In the genomic region with DNA sequence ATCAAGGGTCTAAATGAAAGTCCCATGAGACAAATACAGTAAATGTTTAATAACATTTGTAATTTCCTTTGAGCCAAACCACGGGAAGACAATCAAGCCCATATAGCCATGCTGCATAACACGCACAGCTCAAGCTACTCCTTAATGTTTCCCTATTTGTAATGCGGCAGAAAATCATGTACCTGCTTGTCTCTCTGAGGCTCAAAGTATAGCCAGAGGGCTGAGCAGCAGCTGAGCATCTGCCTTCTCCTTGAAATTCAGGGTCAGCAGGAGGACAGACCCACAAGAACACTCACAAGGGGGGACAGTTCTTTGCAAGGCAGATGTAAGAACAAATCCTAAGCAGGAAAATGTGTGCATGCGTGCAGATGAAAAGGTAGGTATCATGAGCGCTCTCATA, we compare ENCODE assay signal across 19 cellular contexts. TPM values are rescaled to one million over a fixed set of nuclear protein-coding genes. Genes with fewer than 3 reads are reported as not detected.
DNase-seq lines count a peak whose midpoint lies in the region; ATAC-seq, FAIRE-seq and TF ChIP-seq lines count a peak whose summit lies in the region.
"Had no signal": no experiment of that assay in that cellular context is flagged by ENCODE, and none has a peak within 500 bp of the region (broad histone marks: within the 10 kb centered on the region; RNA-seq: fewer than 3 reads in every experiment).

No MANE protein-coding gene starts in this region.

- 77 to 80% methylated on average over 5 of the region's 5 CpGs for WGBS in aorta, 2 donors
- WGBS in mesendoderm (ENCODE audit: extremely low coverage, insufficient coverage, low lambda C conversion rate): no CpG with 5 or more reads among the region's 5 CpGs

- H3K23ac ChIP-seq in mesendoderm (ENCODE audit: low read length): no peak overlapping the region

- no peaks in the 10 kb centered on the region for H4K20me1 ChIP-seq in PC-3 (ENCODE audit: low read length)

- no peak overlapping the region for H3K9ac ChIP-seq in PC-3 (ENCODE audit: low read length)
- no peak overlapping the region for H3K9ac ChIP-seq in mesendoderm (ENCODE audit: low read length)

- H3K79me2 ChIP-seq in PC-3 (ENCODE audit: low read length) (no peaks in the 10 kb centered on the region), mesendoderm (ENCODE audit: control insufficient read depth, insufficient read depth, low read length) (no peaks in the 10 kb centered on the region)

- H3K36me3 ChIP-seq in bronchial epithelial cell (ENCODE audit: control insufficient read depth, insufficient read depth, low read length) (no peaks in the 10 kb centered on the region), PC-3 (ENCODE audit: low read depth, low read length) (no peaks in the 10 kb centered on the region), aorta (ENCODE audit: control insufficient read depth in 1 of 2, insufficient read depth in 2 of 2, low read length in 1 of 2) (no peaks in the 10 kb centered on the region), mesendoderm (ENCODE audit: control insufficient read depth, insufficient read depth, low read length) (no peaks in the 10 kb centered on the region)

- no peak overlapping the region for H2AFZ ChIP-seq in PC-3 (ENCODE audit: low read length)

- POLR2A ChIA-PET in PC-3 (lab: Charles Lee; ENCODE audit: unreplicated experiment): no interaction called here

- H2BK15ac ChIP-seq in mesendoderm (replicated peaks; ENCODE audit: low read depth): no peak overlapping the region

- H3K4me3 Mint-ChIP-seq in mesothelial cell of epicardium: no peak overlapping the region
- H3K4me3 Mint-ChIP-seq: B cell, CD14-positive monocyte had no signal

- H3K4me3 ChIP-seq in bronchial epithelial cell (ENCODE audit: low read depth, low read length): no peak overlapping the region
- H3K4me3 ChIP-seq in PC-3 (ENCODE audit: low read length): no peak overlapping the region
- no peak overlapping the region for H3K4me3 ChIP-seq in aorta (ENCODE audit: low read length in 2 of 2)
- H3K4me3 ChIP-seq in mesendoderm (ENCODE audit: low read length): no peak overlapping the region
- H3K4me3 ChIP-seq: A549 had no signal

- H3F3A ChIP-seq in PC-3 (ENCODE audit: low read length, unreplicated experiment): no peaks in the 10 kb centered on the region

- no peaks in the 10 kb centered on the region for H3K79me1 ChIP-seq in mesendoderm (ENCODE audit: low read length)

- no peak overlapping the region for H4K5ac ChIP-seq in mesendoderm (ENCODE audit: low read length)

- no peaks in the 10 kb centered on the region for H3K9me3 ChIP-seq in PC-3 (ENCODE audit: low read length)
- no peaks in the 10 kb centered on the region for H3K9me3 ChIP-seq in aorta (ENCODE audit: control insufficient read depth, low read length)
- H3K9me3 ChIP-seq: A549 had no signal

- H3K9me3 Mint-ChIP-seq in mesothelial cell of epicardium: no peaks in the 10 kb centered on the region

- DNase-seq in DMS 273 treated with DMSO at 0.1 percent for 48 hours (lab: John Stamatoyannopoulos, UW) (peak; percentile 19), NCI-H524 (lab: John Stamatoyannopoulos, UW) (peak; percentile 87 to 96), bronchial epithelial cell (ENCODE audit: low read depth) (peak; percentile 76), mesothelial cell of epicardium (ENCODE audit: low spot score in 2 of 2, unreplicated experiment in 2 of 2) (no peak), PC-3 (no peak), aorta (no peak), mesendoderm (no peak)
- DNase-seq: EL, Kasumi-1, MM.1S, NCI-H1048, NCI-H1417 treated with DMSO at 0.1 percent for 48 hours, NCI-H1930, NCI-H345, NCI-H526 treated with DMSO at 0.1 percent for 48 hours had no signal

- H2BK120ac ChIP-seq in mesendoderm (ENCODE audit: low read depth, low read length): no peak overlapping the region

- CTCF ChIA-PET in PC-3 (lab: Charles Lee): no interaction called here

- H3K27me3 ChIP-seq in bronchial epithelial cell (ENCODE audit: control insufficient read depth, insufficient read depth, low read length): no peaks in the 10 kb centered on the region
- H3K27me3 ChIP-seq in PC-3 (ENCODE audit: low read length): no peaks in the 10 kb centered on the region
- H3K27me3 ChIP-seq in aorta (ENCODE audit: control insufficient read depth in 1 of 2, insufficient read depth in 2 of 2, low read length in 1 of 2): no peaks in the 10 kb centered on the region
- H3K27me3 ChIP-seq in mesendoderm (ENCODE audit: insufficient read depth, low read length, poor library complexity): no peaks in the 10 kb centered on the region

- H3K36me3 Mint-ChIP-seq in mesothelial cell of epicardium: no peaks in the 10 kb centered on the region
- H3K36me3 Mint-ChIP-seq: CD14-positive monocyte had no signal

- H3K27ac Mint-ChIP-seq in mesothelial cell of epicardium: peak overlapping the region; percentile 35
- H3K27ac Mint-ChIP-seq: B cell, CD14-positive monocyte had no signal

- BruUV-seq in PC-3 (replicated peaks; lab: Mats Ljungman, UMichigan): no TSS peak

- no peaks in the 10 kb centered on the region for H3K27me3 Mint-ChIP-seq in mesothelial cell of epicardium (ENCODE audit: low read depth)
- H3K27me3 Mint-ChIP-seq: B cell had no signal

- no peak overlapping the region for H4K8ac ChIP-seq in mesendoderm (ENCODE audit: low read depth, low read length)

- ATAC-seq in PC-3: no peak
- no peak for ATAC-seq in aorta (ENCODE audit: low FRiP score)
- ATAC-seq: A549, SK-N-SH treated with all-trans-retinoic acid at 6 μM for 48 hours had no signal

- no peaks in the 10 kb centered on the region for H3K9me2 ChIP-seq in PC-3 (replicated peaks; ENCODE audit: low read length)

- TF ChIP-seq CTCF in bronchial epithelial cell (IDR thresholded peaks at IDR 0.05; ENCODE audit: insufficient read depth, low read length, severe bottlenecking) (no peak), mesothelial cell of epicardium (IDR thresholded peaks at IDR 0.05; ENCODE audit: unreplicated experiment) (no peak), PC-3 (conservative IDR thresholded peaks at IDR 0.05; ENCODE audit: low read depth, low read length) (no peak)

- no peak overlapping the region for H2BK5ac ChIP-seq in mesendoderm (ENCODE audit: low read length)

- H3K4ac ChIP-seq in mesendoderm (ENCODE audit: low read depth, low read length): no peak overlapping the region

- H3K56ac ChIP-seq in mesendoderm (ENCODE audit: low read length): no peak overlapping the region

- H3K4me2 ChIP-seq in PC-3 (ENCODE audit: low read length) (no peak overlapping the region), mesendoderm (ENCODE audit: low read length) (no peak overlapping the region)
- H3K4me2 ChIP-seq: A549 had no signal

- no peaks in the 10 kb centered on the region for H3K4me1 ChIP-seq in PC-3 (ENCODE audit: insufficient read depth, low read length)
- H3K4me1 ChIP-seq in aorta (ENCODE audit: control insufficient read depth in 1 of 2, insufficient read depth in 2 of 2, low read length in 2 of 2): no peaks in the 10 kb centered on the region
- no peaks in the 10 kb centered on the region for H3K4me1 ChIP-seq in mesendoderm (ENCODE audit: control insufficient read depth, low read depth, low read length)
- H3K4me1 ChIP-seq: A549 had no signal

- no peak overlapping the region for H2AK5ac ChIP-seq in mesendoderm (ENCODE audit: low read length)

- peaks cover 12% of the 10 kb centered on the region for H3K4me1 Mint-ChIP-seq in mesothelial cell of epicardium
- H3K4me1 Mint-ChIP-seq: B cell, CD14-positive monocyte had no signal

- no peak overlapping the region for H3K27ac ChIP-seq in PC-3 (ENCODE audit: low read length)
- H3K27ac ChIP-seq in aorta (ENCODE audit: low read depth in 1 of 2, low read length in 2 of 2): no peak overlapping the region
- H3K27ac ChIP-seq in mesendoderm (ENCODE audit: low read depth, low read length): no peak overlapping the region
- H3K27ac ChIP-seq: A549 had no signal

- FAIRE-seq in bronchial epithelial cell (lab: Jason Lieb, UNC): no peak
- FAIRE-seq: A549 had no signal

- intact Hi-C loops in PC-3 (cut with micrococcal nuclease): no loop called here
- intact Hi-C loops in aorta (cut with DNase I): no loop called here

- H3K18ac ChIP-seq in mesendoderm (ENCODE audit: low read length): no peak overlapping the region

RNA-seq across cellular contexts. Expression of a gene that starts 45.8 kb away (rescaled TPM):
- total RNA-seq in bronchial epithelial cell (29.2 and 40.5 TPM in 2 replicates), mesothelial cell of epicardium (35.2 to 36.3 TPM (median 35.3 TPM) in 3 replicates), PC-3 (2014; rRNA removed) (11.0 and 13.1 TPM in 2 replicates), aorta (10 to 100 TPM; 11.0 to 13.0 TPM)
- polyA plus RNA-seq in aorta: 1 to 10 TPM in 1 of 2 donors, under 1 TPM in 1; 0.88 to 3.1 TPM
- polyA plus RNA-seq in mesendoderm (2013, experiment 1 of 2): 58.9 TPM
- 60.3 TPM for polyA plus RNA-seq in mesendoderm (2013, experiment 2 of 2)

Comparison
In these comparisons a context has a peak if more than half of its experiments do, and no peak if none do; other contexts are left out.
1. DNase-seq: peak in DMS 273 treated with DMSO at 0.1 percent for 48 hours (single experiment), NCI-H524 (2 of 2) and bronchial epithelial cell (single experiment); none in mesothelial cell of epicardium (0 of 2), PC-3 (single experiment), aorta (0 of 2) and mesendoderm (single experiment).